Comparison of ENCODE assay signal across 18 cellular contexts in genomic region chr18:47560693-47561092, GRCh38.
DNase-seq lines count a peak whose midpoint lies in the region; ATAC-seq and TF ChIP-seq lines count a peak whose summit lies in the region.
"Had no signal": no experiment of that assay in that cellular context is flagged by ENCODE, and none has a peak within 500 bp of the region (broad histone marks: within the 10 kb centered on the region; RNA-seq: fewer than 3 reads in every experiment).

No MANE protein-coding gene starts in this region.

- H3K4me3 Mint-ChIP-seq in neural progenitor cell (no peak overlapping the region), endothelial cell (ENCODE audit: unreplicated experiment) (no peak overlapping the region)

- H3K79me2 ChIP-seq in neural progenitor cell (ENCODE audit: low read depth) = no peaks in the 10 kb centered on the region

- H3K4me1 ChIP-seq in HUES64 (ENCODE audit: insufficient read depth, low read length) (peaks cover 36% of the 10 kb centered on the region), neural progenitor cell (peaks cover 15% of the 10 kb centered on the region)
- H3K4me1 ChIP-seq: A549 had no signal

- DNase-seq in G401 (ENCODE audit: low spot score) = peak; percentile 2
- peak; percentile 22 for DNase-seq in iPS DF 4.7 (ENCODE audit: extremely low read depth, low spot score)
- peak; percentile 27 for DNase-seq in neural progenitor cell (ENCODE audit: low spot score)
- DNase-seq in endothelial cell (ENCODE audit: low spot score) = no peak
- no peak for DNase-seq in cerebellar cortex (ENCODE audit: low spot score)
- DNase-seq: DMS 273 treated with DMSO at 0.1 percent for 48 hours, HCEC 1CT, IMR-90, Kasumi-1, NCI-H187, NCI-H2171, NCI-H446 treated with DMSO at 0.1 percent for 48 hours, NCI-H748 treated with DMSO at 0.1 percent for 48 hours, RPMI8226, SIG-M5 had no signal

- H3K27me3 ChIP-seq in HUES64 (ENCODE audit: insufficient read depth, low read length) (no peaks in the 10 kb centered on the region), neural progenitor cell (no peaks in the 10 kb centered on the region)

- ATAC-seq in HG02885 (IDR thresholded peaks at IDR 0.05; ENCODE audit: poor library complexity, unreplicated experiment) = no peak
- ATAC-seq: A549 had no signal

- H3K27ac ChIP-seq in HUES64 (ENCODE audit: low read depth, low read length) (peak overlapping the region; percentile 80), neural progenitor cell (no peak overlapping the region)
- H3K27ac ChIP-seq: A549 had no signal

- no peaks in the 10 kb centered on the region for H3K36me3 ChIP-seq in HUES64 (ENCODE audit: insufficient read depth, low read length)
- no peaks in the 10 kb centered on the region for H3K36me3 ChIP-seq in neural progenitor cell

- WGBS in HUES64 = 15% methylated on average over 5 of the region's 5 CpGs

- H3K9me3 ChIP-seq in HUES64 (ENCODE audit: insufficient read depth, low read depth, low read length) (no peaks in the 10 kb centered on the region; the same call in 1 of the 2 replicates), neural progenitor cell (ENCODE audit: low read depth) (no peaks in the 10 kb centered on the region)
- H3K9me3 ChIP-seq: A549 had no signal

- in situ Hi-C loops in G401 (cut with HindIII; ENCODE audit: low sequenced_read_pairs) = no loop called here

- H2AFZ ChIP-seq in neural progenitor cell (replicated peaks) = no peak overlapping the region

- H3K9ac ChIP-seq in HUES64 (ENCODE audit: low read depth, low read length) = no peak overlapping the region
- no peak overlapping the region for H3K9ac ChIP-seq in neural progenitor cell

- TF ChIP-seq CTCF in neural progenitor cell (IDR thresholded peaks at IDR 0.05) (no peak), endothelial cell (IDR thresholded peaks at IDR 0.05; ENCODE audit: unreplicated experiment) (no peak)

- H3K4me1 Mint-ChIP-seq in neural progenitor cell (peaks cover 22% of the 10 kb centered on the region), endothelial cell (ENCODE audit: unreplicated experiment) (peaks cover 40% of the 10 kb centered on the region)

- peaks cover 9% of the 10 kb centered on the region for H3K27me3 Mint-ChIP-seq in neural progenitor cell (ENCODE audit: insufficient read depth, low read depth)
- H3K27me3 Mint-ChIP-seq in endothelial cell (ENCODE audit: unreplicated experiment) = peaks cover 1% of the 10 kb centered on the region

- peak overlapping the region; percentile 50 for H3K4me2 ChIP-seq in neural progenitor cell
- H3K4me2 ChIP-seq: A549 had no signal

- H3F3A ChIP-seq in neural progenitor cell (ENCODE audit: low read depth) = peaks cover 10% of the 10 kb centered on the region

- H3K27ac Mint-ChIP-seq in neural progenitor cell (no peak overlapping the region), endothelial cell (ENCODE audit: unreplicated experiment) (no peak overlapping the region)

- no peaks in the 10 kb centered on the region for H4K20me1 ChIP-seq in neural progenitor cell (ENCODE audit: low read depth)

- peaks cover 5% of the 10 kb centered on the region for H3K9me3 Mint-ChIP-seq in neural progenitor cell
- no peaks in the 10 kb centered on the region for H3K9me3 Mint-ChIP-seq in endothelial cell (ENCODE audit: unreplicated experiment)

- H3K4me3 ChIP-seq in HUES64 (ENCODE audit: low read length) (peak overlapping the region; percentile 8; the same call in 1 of the 2 replicates), neural progenitor cell (no peak overlapping the region)
- H3K4me3 ChIP-seq: A549 had no signal

- no peaks in the 10 kb centered on the region for H3K36me3 Mint-ChIP-seq in neural progenitor cell
- no peaks in the 10 kb centered on the region for H3K36me3 Mint-ChIP-seq in endothelial cell (ENCODE audit: low read depth, unreplicated experiment)

Comparison
In these comparisons a context has a peak if more than half of its experiments do, and no peak if none do; other contexts are left out.
1. DNase-seq: peak in G401 (single experiment), iPS DF 4.7 (single experiment) and neural progenitor cell (single experiment); none in endothelial cell (single experiment) and cerebellar cortex (single experiment).